ENCODE assay signal across 33 cellular contexts in the genomic region with DNA sequence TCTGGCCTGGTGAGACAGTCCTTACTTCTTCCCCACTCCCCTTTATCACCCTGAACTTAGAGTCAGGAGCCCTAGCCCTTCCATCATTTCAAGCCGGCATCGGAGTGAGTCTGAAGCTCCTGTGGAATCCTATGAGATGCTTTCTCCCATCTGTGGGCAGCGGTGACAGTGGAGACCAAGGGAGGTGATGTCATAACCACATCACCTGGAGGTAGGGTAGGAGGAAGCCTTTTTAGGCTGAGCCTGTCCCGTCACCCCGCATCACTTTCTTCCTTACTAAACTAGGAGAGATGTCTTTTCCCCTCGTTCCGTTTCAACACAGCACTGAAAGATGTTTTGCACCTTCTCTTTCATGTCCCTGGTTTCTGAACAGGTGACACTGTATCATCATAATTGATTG.
"Had no signal": no experiment of that assay in that cellular context is flagged by ENCODE, and none has a peak within 500 bp of the region (broad histone marks: within the 10 kb centered on the region; RNA-seq: fewer than 3 reads in every experiment).

No MANE protein-coding gene starts in this region.

- ATAC-seq: activated CD4-positive, CD25-positive, alpha-beta regulatory T cell treated with anti-CD3 and anti-CD28 coated beads, Interleukin-2, amount 50 U/mL, for 24 hours; activated CD8-positive, alpha-beta T cell treated with anti-CD3 and anti-CD28 coated beads for 36 hours; activated T-cell treated with anti-CD3 and anti-CD28 coated beads, Interleukin-2, amount 50 U/mL, for 4 hours; activated T-helper 17 cell treated with anti-CD3 and anti-CD28 coated beads, Interleukin-2, amount 50 U/mL, for 72 hours; gastroesophageal sphincter; T-helper 17 cell had no signal

- H3K9me3 Mint-ChIP-seq: activated B cell treated with CpG ODN at 0.5 μM for 24 hours; activated CD8-positive, alpha-beta T cell treated with anti-CD3 and anti-CD28 coated beads for 36 hours; activated T-cell treated with anti-CD3 and anti-CD28 coated beads, Interleukin-2, amount 50 U/mL, for 4 hours; activated T-helper 17 cell treated with anti-CD3 and anti-CD28 coated beads, Interleukin-2, amount 50 U/mL, for 72 hours; T-helper 2 cell treated with Interferon-gamma antibody and Interleukin-4, amounts not matched to agents 5 μg/mL and 100 μg/mL, for 36 hours had no signal

- H3K9me3 ChIP-seq: colonic mucosa, esophagus squamous epithelium, gastroesophageal sphincter had no signal

- H3K36me3 ChIP-seq: brain microvascular endothelial cell, colonic mucosa, esophagus squamous epithelium, gastroesophageal sphincter, WERI-Rb-1 had no signal

- H3K36me3 Mint-ChIP-seq: activated naive CD8-positive, alpha-beta T cell had no signal

- H3K4me3 ChIP-seq: colonic mucosa, esophagus squamous epithelium, gastroesophageal sphincter had no signal

- DNase-seq: activated B cell treated with CpG ODN at 0.5 μM for 24 hours; activated CD4-positive, alpha-beta T cell treated with anti-CD3 and anti-CD28 coated beads for 48 hours; activated CD4-positive, alpha-beta T cell treated with anti-CD3 and anti-CD28 coated beads, Interleukin-2, amount 50 U/mL, for 1 hour; activated CD4-positive, alpha-beta T cell treated with anti-CD3 and anti-CD28 coated beads, Interleukin-2, amount 50 U/mL, for 48 hours; activated CD8-positive, alpha-beta memory T cell treated with anti-CD3 and anti-CD28 coated beads for 24 hours; activated CD8-positive, alpha-beta T cell treated with anti-CD3 and anti-CD28 coated beads for 36 hours; activated effector memory CD4-positive, alpha-beta T cell treated with Interleukin-2 at 50 U/mL for 16 hours; activated gamma-delta T cell treated with Interleukin-2 at 50 U/mL for 16 hours; activated naive CD4-positive, alpha-beta T cell treated with anti-CD3 and anti-CD28 coated beads, Interleukin-2, amount 50 U/mL, for 16 hours; activated naive CD4-positive, alpha-beta T cell treated with Interleukin-2 at 50 U/mL for 16 hours; activated T-cell treated with anti-CD3 and anti-CD28 coated beads, Interleukin-2, amount 50 U/mL, for 4 hours; amniotic stem cell; anterior cingulate cortex; brain microvascular endothelial cell; central memory CD4-positive, alpha-beta T cell; cerebellar nuclear complex; colonic mucosa; effector CD8-positive, alpha-beta T cell; esophagus squamous epithelium; foreskin melanocyte; T-helper 1 cell; T-helper 17 cell; T1000; WERI-Rb-1 had no signal

- H3K27ac ChIP-seq: brain microvascular endothelial cell, colonic mucosa, epithelial cell of prostate, esophagus squamous epithelium, gastroesophageal sphincter, WERI-Rb-1 had no signal

- H3K4me1 Mint-ChIP-seq: activated B cell treated with CpG ODN at 0.5 μM for 24 hours; activated T-helper 17 cell treated with anti-CD3 and anti-CD28 coated beads, Interleukin-2, amount 50 U/mL, for 72 hours had no signal

- FAIRE-seq: astrocyte, endometrium, endothelial cell of umbilical vein had no signal

- H3K27ac Mint-ChIP-seq: activated B cell treated with CpG ODN at 0.5 μM for 24 hours; activated CD8-positive, alpha-beta T cell treated with anti-CD3 and anti-CD28 coated beads for 36 hours; activated naive CD8-positive, alpha-beta T cell; activated T-helper 17 cell treated with anti-CD3 and anti-CD28 coated beads, Interleukin-2, amount 50 U/mL, for 72 hours; T-helper 17 cell; T-helper 2 cell treated with Interferon-gamma antibody and Interleukin-4, amounts not matched to agents 5 μg/mL and 100 μg/mL, for 36 hours had no signal

- H3K27me3 ChIP-seq: brain microvascular endothelial cell, colonic mucosa, esophagus squamous epithelium, gastroesophageal sphincter had no signal

- H3K4me3 Mint-ChIP-seq: activated B cell treated with CpG ODN at 0.5 μM for 24 hours; activated CD8-positive, alpha-beta T cell treated with anti-CD3 and anti-CD28 coated beads for 36 hours; activated naive CD8-positive, alpha-beta T cell; activated T-cell treated with anti-CD3 and anti-CD28 coated beads, Interleukin-2, amount 50 U/mL, for 4 hours; activated T-helper 17 cell treated with anti-CD3 and anti-CD28 coated beads, Interleukin-2, amount 50 U/mL, for 72 hours; T-helper 17 cell; T-helper 2 cell treated with Interferon-gamma antibody and Interleukin-4, amounts not matched to agents 5 μg/mL and 100 μg/mL, for 36 hours had no signal
